In genomic region chr9:134443169-134444039, GRCh38 we compare ENCODE assay signal across 8 cellular contexts.
DNase-seq lines count a peak whose midpoint lies in the region; ATAC-seq and TF ChIP-seq lines count a peak whose summit lies in the region.

No MANE protein-coding gene starts in this region.

- TF ChIP-seq POLR2A in heart left ventricle (IDR thresholded peaks at IDR 0.05) (no peak), vagina (IDR thresholded peaks at IDR 0.05) (no peak)

- intact Hi-C loops in heart left ventricle (cut with DNase I) = loop anchor here (1.0 to 10.0 kb wide), 6 partner anchors 116 to 273 kb away; partner anchors contain the start of gene RXRA (in 2 of the 10)
- intact Hi-C loops in vagina (cut with DNase I) = loop anchor here (2.0 kb wide), 1 partner anchor 273 kb away; no protein-coding TSS in a partner anchor

- peak; percentile 97 for TF ChIP-seq CTCF in DOHH2 (IDR thresholded peaks at IDR 0.05; ENCODE audit: low read depth, low read length, poor library complexity, severe bottlenecking)
- TF ChIP-seq CTCF in heart left ventricle (IDR thresholded peaks at IDR 0.05) = peak; percentile 96 to 99 (median 99)
- peak; percentile 97 to 99 (median 98) for TF ChIP-seq CTCF in vagina (IDR thresholded peaks at IDR 0.05)

- H3K4me3 ChIP-seq in DOHH2 (ENCODE audit: low read length) (no peak overlapping the region), HAP-1 (no peak overlapping the region), adipocyte (ENCODE audit: low read length) (no peak overlapping the region), heart left ventricle (peak overlapping the region in 1 of 12 donors; percentile 12), vagina (no peak overlapping the region)

- no peaks in the 10 kb centered on the region for H3F3A ChIP-seq in DOHH2 (ENCODE audit: control insufficient read depth, insufficient read depth)

- DNase-seq in HAP-1 (ENCODE audit: low spot score in 2 of 2) (peak; percentile 63 to 82), NCI-H1105 treated with DMSO at 0.1 percent for 48 hours (lab: John Stamatoyannopoulos, UW) (peak; percentile 76), T-helper 1 cell (peak; percentile 76 to 87 (median 82)), adipocyte (ENCODE audit: low read depth) (peak; percentile 90), heart left ventricle (peak; percentile 82 to 93 (median 86)), putamen (ENCODE audit: low spot score) (peak; percentile 76), vagina (ENCODE audit: extremely low spot score in 2 of 2) (no peak)

- H3K9me3 ChIP-seq in DOHH2 (ENCODE audit: control insufficient read depth, insufficient read depth, low read length) = peaks cover 15% of the 10 kb centered on the region; the same call in 1 of the 2 replicates
- peaks cover 3% of the 10 kb centered on the region; the same call in 1 of the 2 replicates for H3K9me3 ChIP-seq in HAP-1
- peaks cover 3% of the 10 kb centered on the region for H3K9me3 ChIP-seq in adipocyte (ENCODE audit: control insufficient read depth, low read length)
- H3K9me3 ChIP-seq in heart left ventricle = peaks cover 0 to 2% (median 0%) of the 10 kb centered on the region in 12 donors
- H3K9me3 ChIP-seq in vagina = no peaks in the 10 kb centered on the region

- H3K4me1 ChIP-seq in DOHH2 (ENCODE audit: control insufficient read depth, low read length) = no peaks in the 10 kb centered on the region
- H3K4me1 ChIP-seq in HAP-1 = no peaks in the 10 kb centered on the region
- H3K4me1 ChIP-seq in adipocyte (ENCODE audit: control insufficient read depth, insufficient read depth, low read length) = peaks cover 20% of the 10 kb centered on the region
- H3K4me1 ChIP-seq in heart left ventricle = peaks cover 9 to 50% (median 39%) of the 10 kb centered on the region in 12 donors
- peaks cover 27% of the 10 kb centered on the region for H3K4me1 ChIP-seq in vagina

- in situ Hi-C loops in HAP-1 (cut with MboI; ENCODE audit: low sequenced_read_pairs) = no loop called here

- peak; percentile 44 to 90 (median 82) for ATAC-seq in heart left ventricle

- H3K9me2 ChIP-seq in DOHH2 (replicated peaks; ENCODE audit: control insufficient read depth, low read length) = no peaks in the 10 kb centered on the region

- H4K20me1 ChIP-seq in DOHH2 (ENCODE audit: control insufficient read depth, insufficient read depth, low read depth, low read length) = no peaks in the 10 kb centered on the region

- no peaks in the 10 kb centered on the region for H3K79me2 ChIP-seq in DOHH2 (ENCODE audit: control insufficient read depth, low read length)

- H3K36me3 ChIP-seq in DOHH2 (ENCODE audit: control insufficient read depth, low read length) (no peaks in the 10 kb centered on the region), HAP-1 (replicated peaks) (no peaks in the 10 kb centered on the region), adipocyte (ENCODE audit: control insufficient read depth, insufficient read depth, low read length, severe bottlenecking) (peaks cover 5% of the 10 kb centered on the region), heart left ventricle (no peaks in the 10 kb centered on the region), vagina (no peaks in the 10 kb centered on the region)

- H3K27ac ChIP-seq in DOHH2 (ENCODE audit: low read depth, low read length) (no peak overlapping the region), heart left ventricle (peak overlapping the region in 1 of 12 donors; percentile 67), vagina (peak overlapping the region; percentile 42)

- H3K27me3 ChIP-seq in DOHH2 (ENCODE audit: control insufficient read depth, low read length) (no peaks in the 10 kb centered on the region), HAP-1 (ENCODE audit: low read depth) (no peaks in the 10 kb centered on the region), adipocyte (replicated peaks; ENCODE audit: control insufficient read depth, insufficient read depth, low read length) (no peaks in the 10 kb centered on the region), heart left ventricle (no peaks in the 10 kb centered on the region), vagina (no peaks in the 10 kb centered on the region)

- 4 to 18% (median 12%) methylated on average over 15 to 27 of the region's 27 CpGs for WGBS in heart left ventricle, 4 donors

- H3K9ac ChIP-seq in adipocyte (ENCODE audit: low read length) = no peak overlapping the region

- no peak overlapping the region for H3K4me2 ChIP-seq in DOHH2 (ENCODE audit: low read length)

Comparison
In these comparisons a context has a peak if more than half of its experiments do, and no peak if none do; other contexts are left out.
1. DNase-seq: peak in HAP-1 (2 of 2), NCI-H1105 treated with DMSO at 0.1 percent for 48 hours (single experiment), T-helper 1 cell (5 of 5), adipocyte (single experiment), heart left ventricle (5 of 5) and putamen (single experiment); none in vagina (0 of 2).
2. Peak in every context shown above with its lines, with median percentiles within 50 percentile points of each other: CTCF ChIP-seq.